ENCODE assay signal across 8 cellular contexts in genomic region chr2:84919885-84920580, GRCh38. TPM values are rescaled to one million over a fixed set of nuclear protein-coding genes. Genes with fewer than 3 reads are reported as not detected.
DNase-seq lines count a peak whose midpoint lies in the region; ATAC-seq and TF ChIP-seq lines count a peak whose summit lies in the region.

No MANE protein-coding gene starts in this region.

- H3K27me3 ChIP-seq in ACC112 (ENCODE audit: insufficient read depth, low read length) (no peaks in the 10 kb centered on the region), thoracic aorta (replicated peaks; ENCODE audit: insufficient read depth) (no peaks in the 10 kb centered on the region)

- H2AFZ ChIP-seq in ACC112 (ENCODE audit: low read length, unreplicated experiment): peak overlapping the region; percentile 100

- H3K4me3 Mint-ChIP-seq in memory B cell: peak overlapping the region; percentile 48

- H3K4me1 Mint-ChIP-seq in memory B cell: peaks cover 30% of the 10 kb centered on the region

- H3K4me3 ChIP-seq in ACC112 (ENCODE audit: low read depth, low read length): peak overlapping the region; percentile 57
- H3K4me3 ChIP-seq in cardiac fibroblast (replicated peaks in 1 of 2; ENCODE audit: low read depth in 2 of 2, low read length in 2 of 2): peak overlapping the region in 1 of 2 donors; percentile 33
- no peak overlapping the region for H3K4me3 ChIP-seq in thoracic aorta

- peak overlapping the region; percentile 98 for H3K27ac ChIP-seq in ACC112 (ENCODE audit: low read depth, low read length)
- H3K27ac ChIP-seq in thoracic aorta: peak overlapping the region; percentile 49 to 73

- no peaks in the 10 kb centered on the region for H3K9me3 ChIP-seq in thoracic aorta

- TF ChIP-seq CTCF in cardiac fibroblast (IDR thresholded peaks at IDR 0.05; ENCODE audit: low read depth, low read length): no peak
- no peak for TF ChIP-seq CTCF in thoracic aorta (IDR thresholded peaks at IDR 0.05)

- DNase-seq in RKO (ENCODE audit: low spot score): peak; percentile 98
- DNase-seq in cardiac fibroblast (ENCODE audit: low read depth in 2 of 2): peak; percentile 95 to 99
- no peak for DNase-seq in memory B cell (ENCODE audit: low spot score in 2 of 2)
- no peak for DNase-seq in thoracic aorta (ENCODE audit: low spot score)
- DNase-seq in NCI-H510A treated with DMSO at 0.1 percent for 48 hours (lab: John Stamatoyannopoulos, UW): no peak

- H3K36me3 ChIP-seq in ACC112 (ENCODE audit: insufficient read depth, low read length) (no peaks in the 10 kb centered on the region), thoracic aorta (no peaks in the 10 kb centered on the region)

- peaks cover 24% of the 10 kb centered on the region for H3K4me1 ChIP-seq in ACC112 (ENCODE audit: control insufficient read depth, insufficient read depth, low read length, unreplicated experiment)
- peaks cover 4 to 12% of the 10 kb centered on the region in 2 donors for H3K4me1 ChIP-seq in thoracic aorta (ENCODE audit: control insufficient read depth in 1 of 2, low read depth in 2 of 2)

- H3K9me3 Mint-ChIP-seq in memory B cell: peaks cover under 1% of the 10 kb centered on the region

- H3K27ac Mint-ChIP-seq in memory B cell: peak overlapping the region; percentile 91

- no peaks in the 10 kb centered on the region for H3K36me3 Mint-ChIP-seq in memory B cell

- H3K27me3 Mint-ChIP-seq in memory B cell: no peaks in the 10 kb centered on the region

- ATAC-seq in GM18519 (IDR thresholded peaks at IDR 0.05; ENCODE audit: low FRiP score, unreplicated experiment) (peak; percentile 32), HG02981 (IDR thresholded peaks at IDR 0.05; ENCODE audit: unreplicated experiment) (peak; percentile 39), memory B cell (ENCODE audit: low read depth) (peak; percentile 31), thoracic aorta (ENCODE audit: insufficient number of reproducible peaks, low FRiP score, low read depth) (peak; percentile 94)

- H3K79me2 ChIP-seq in ACC112 (ENCODE audit: control insufficient read depth, insufficient read depth, low read length, unreplicated experiment): no peaks in the 10 kb centered on the region

RNA-seq across cellular contexts. Expression of gene TMSB10, which starts 14.6 kb away (rescaled TPM):
- total RNA-seq in thoracic aorta: 1,000 to 10,000 TPM; 1,865 to 2,172 TPM

RNA-seq across cellular contexts. Expression of gene TRABD2A, which starts 39.1 kb away (rescaled TPM):
- total RNA-seq in thoracic aorta: 1 to 10 TPM in 1 of 2 donors, under 1 TPM in 1; 0.54 to 1.8 TPM

RNA-seq across cellular contexts. Expression of gene KCMF1, which starts 50.9 kb away (rescaled TPM):
- 10 to 100 TPM; 40.6 to 46.7 TPM for total RNA-seq in thoracic aorta

Comparison
In these comparisons a context has a peak if more than half of its experiments do, and no peak if none do; other contexts are left out.
1. ATAC-seq: peak in every context shown above with its lines; median percentile 94 in thoracic aorta; 39 in HG02981; 32 in GM18519; 31 in memory B cell.
2. DNase-seq: peak in RKO (single experiment) and cardiac fibroblast (2 of 2); none in memory B cell (0 of 2), thoracic aorta (single experiment) and NCI-H510A treated with DMSO at 0.1 percent for 48 hours (single experiment).